Comparison of ENCODE assay signal across 1 cellular context in genomic region chr2:58042486-58042970, GRCh38.
TF ChIP-seq lines count a peak whose summit lies in the region.

No MANE protein-coding gene starts in this region.

TF ChIP-seq in HepG2, 621 proteins besides CTCF, POLR2A, EP300 and RAD21 (continued from another document and continues in another):
- TF ChIP-seq FOSL1 (CRISPR knock-in tag; IDR thresholded peaks at IDR 0.05; ENCODE audit: borderline replicate concordance), result peak; percentile 84
- TF ChIP-seq ERF (CRISPR knock-in tag; IDR thresholded peaks at IDR 0.05), result 0 out of 2 replicates have a peak, but pooled peaks have one; percentile 42
- no peak for TF ChIP-seq SNRNP70 (IDR thresholded peaks at IDR 0.05; ENCODE audit: low read depth, low read length)
- peak; percentile 40; the same call in 1 of the 2 replicates for TF ChIP-seq NFE2L2 (IDR thresholded peaks at IDR 0.05; ENCODE audit: low read length)
- TF ChIP-seq ZMYM4 (CRISPR knock-in tag; IDR thresholded peaks at IDR 0.05), result no peak
- TF ChIP-seq SMAD1 (CRISPR knock-in tag; IDR thresholded peaks at IDR 0.05; ENCODE audit: borderline replicate concordance, low read depth), result no peak
- TF ChIP-seq POLR2AphosphoS2 (IDR thresholded peaks at IDR 0.05; ENCODE audit: low read depth, low read length), result no peak
- TF ChIP-seq ZMAT3 (CRISPR knock-in tag; conservative IDR thresholded peaks at IDR 0.05), result no peak
- TF ChIP-seq HNRNPUL1 (IDR thresholded peaks at IDR 0.05; ENCODE audit: low read depth, low read length), result peak; percentile 61
- TF ChIP-seq ETV6 (CRISPR knock-in tag; conservative IDR thresholded peaks at IDR 0.05), result no peak
- TF ChIP-seq ARNT (IDR thresholded peaks at IDR 0.05), result no peak
- no peak for TF ChIP-seq YEATS4 (CRISPR knock-in tag; IDR thresholded peaks at IDR 0.05; ENCODE audit: borderline replicate concordance)
- no peak for TF ChIP-seq MYPOP (CRISPR knock-in tag; IDR thresholded peaks at IDR 0.05)
- TF ChIP-seq PHB2 (IDR thresholded peaks at IDR 0.05; ENCODE audit: partially characterized antibody), result no peak
- no peak for TF ChIP-seq ZBTB42 (CRISPR knock-in tag; IDR thresholded peaks at IDR 0.05)
- TF ChIP-seq HNRNPLL (IDR thresholded peaks at IDR 0.05; ENCODE audit: low read depth, low read length, poor library complexity, severe bottlenecking), result no peak
- no peak for TF ChIP-seq LBX2 (CRISPR knock-in tag; IDR thresholded peaks at IDR 0.05; ENCODE audit: borderline replicate concordance)
- no peak for TF ChIP-seq ZKSCAN1 (IDR thresholded peaks at IDR 0.05; ENCODE audit: low read length)
- TF ChIP-seq ZBTB40 (IDR thresholded peaks at IDR 0.05), result no peak
- TF ChIP-seq ZBTB40 (CRISPR knock-in tag; IDR thresholded peaks at IDR 0.05), result no peak
- TF ChIP-seq PAWR (CRISPR knock-in tag; IDR thresholded peaks at IDR 0.05; ENCODE audit: borderline replicate concordance), result no peak
- no peak for TF ChIP-seq ZNF574 (CRISPR knock-in tag; IDR thresholded peaks at IDR 0.05)
- TF ChIP-seq POGZ (CRISPR knock-in tag; IDR thresholded peaks at IDR 0.05), result no peak; the same call in 1 of the 2 replicates
- no peak for TF ChIP-seq ZFP91 (CRISPR knock-in tag; IDR thresholded peaks at IDR 0.05; ENCODE audit: borderline replicate concordance)
- peak; percentile 58; the same call in 1 of the 2 replicates for TF ChIP-seq ZGPAT (CRISPR knock-in tag; IDR thresholded peaks at IDR 0.05)
- no peak for TF ChIP-seq TGIF2 (CRISPR knock-in tag; IDR thresholded peaks at IDR 0.05)
- TF ChIP-seq ZSCAN20 (CRISPR knock-in tag; IDR thresholded peaks at IDR 0.05; ENCODE audit: borderline replicate concordance), result no peak
- TF ChIP-seq ZNF850 (CRISPR knock-in tag; conservative IDR thresholded peaks at IDR 0.05), result no peak
- TF ChIP-seq ZNF224 (CRISPR knock-in tag; IDR thresholded peaks at IDR 0.05), result no peak
- peak; percentile 69 to 74; a peak in 3 of 4 replicates for TF ChIP-seq MAFK (conservative IDR thresholded peaks at IDR 0.05 in 1 of 2, IDR thresholded peaks at IDR 0.05 in 1 of 2; ENCODE audit: low read length in 2 of 2)
- TF ChIP-seq HNRNPH1 (optimal IDR thresholded peaks at IDR 0.05; ENCODE audit: low read depth, low read length), result no peak
- TF ChIP-seq ZNF234 (CRISPR knock-in tag; conservative IDR thresholded peaks at IDR 0.05), result no peak
- no peak for TF ChIP-seq ZNF841 (CRISPR knock-in tag; IDR thresholded peaks at IDR 0.05; ENCODE audit: borderline replicate concordance)
- TF ChIP-seq AHR (CRISPR knock-in tag; IDR thresholded peaks at IDR 0.05), result no peak
- TF ChIP-seq ZNF460 (CRISPR knock-in tag; IDR thresholded peaks at IDR 0.05; ENCODE audit: borderline replicate concordance), result no peak
- TF ChIP-seq KAT7 (CRISPR knock-in tag; IDR thresholded peaks at IDR 0.05; ENCODE audit: borderline replicate concordance), result no peak
- TF ChIP-seq ATF3 (CRISPR knock-in tag; IDR thresholded peaks at IDR 0.05), result peak; percentile 49; the same call in 1 of the 2 replicates
- no peak for TF ChIP-seq XBP1 (CRISPR knock-in tag; IDR thresholded peaks at IDR 0.05)
- TF ChIP-seq AFF4 (CRISPR knock-in tag; IDR thresholded peaks at IDR 0.05), result no peak
- TF ChIP-seq ZNF264 (CRISPR knock-in tag; IDR thresholded peaks at IDR 0.05), result no peak
